9 cellular contexts compared by ENCODE assay signal in the genomic region with DNA sequence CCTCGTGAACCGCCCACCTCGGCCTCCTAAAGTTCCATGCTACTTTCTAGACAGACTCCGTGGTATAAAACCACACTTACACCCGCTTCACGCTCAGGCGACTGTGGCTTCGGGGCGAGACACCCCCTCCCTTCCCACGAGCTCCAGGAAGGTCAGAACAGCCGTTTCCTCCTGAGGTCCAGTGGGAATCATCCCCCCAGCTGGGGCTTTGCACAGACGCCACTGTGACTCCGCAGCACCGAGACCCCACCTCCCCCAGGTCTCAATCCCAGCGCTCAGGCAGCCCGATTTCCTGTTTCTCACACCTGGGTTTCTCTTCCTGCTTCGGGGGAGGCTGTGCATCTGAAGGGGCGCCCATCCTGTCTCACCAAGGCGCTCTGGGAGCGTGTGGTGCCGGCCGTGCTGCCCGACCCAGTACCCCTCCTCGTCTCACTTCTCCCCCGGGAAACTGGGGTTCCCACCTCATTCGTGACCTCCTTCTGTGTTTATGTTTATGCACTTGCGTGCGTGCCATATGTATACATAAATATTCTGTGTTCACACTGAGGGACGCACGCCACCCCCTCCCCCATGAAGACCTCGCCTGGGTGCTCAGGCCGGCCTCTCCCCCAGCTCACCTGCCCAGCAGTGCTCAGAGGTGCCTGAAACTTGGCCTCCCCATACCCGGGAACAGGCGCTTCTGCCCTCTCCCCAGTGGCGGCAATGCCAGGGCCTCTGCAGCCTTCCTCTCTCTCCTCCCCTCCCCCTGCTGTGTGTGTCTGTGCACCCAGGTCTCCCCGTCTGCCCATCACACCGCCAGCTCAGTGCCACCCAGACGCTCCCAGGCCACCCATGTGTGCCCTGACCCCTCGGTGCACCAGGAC. TPM values are rescaled to one million over a fixed set of nuclear protein-coding genes. Genes with fewer than 3 reads are reported as not detected.
A peak's percentile ranks its signal among the peaks of the same experiment; 100 is the strongest.
DNase-seq lines count a peak whose midpoint lies in the region; ATAC-seq and TF ChIP-seq lines count a peak whose summit lies in the region.
"Had no signal": no experiment of that assay in that cellular context is flagged by ENCODE, and none has a peak within 500 bp of the region (broad histone marks: within the 10 kb centered on the region; RNA-seq: fewer than 3 reads in every experiment).

No MANE protein-coding gene starts in this region.

- H3K36me3 Mint-ChIP-seq in activated naive CD4-positive, alpha-beta T cell treated with anti-CD3 and anti-CD28 coated beads, Interleukin-2, amount 50 U/mL, for 72 hours, result peaks cover 0 to 11% of the 10 kb centered on the region in 2 donors

- BruUV-seq in Panc1 (replicated peaks; lab: Mats Ljungman, UMichigan), result no TSS peak

- CTCF ChIA-PET in Panc1 (lab: Charles Lee), result interaction anchor here (0.9 kb wide), 1 partner anchor 12 kb away, joined by 4 read pairs; no protein-coding TSS in a partner anchor

- intact Hi-C loops in Panc1 (cut with micrococcal nuclease; ENCODE audit: unreplicated experiment), result no loop called here

- no peak overlapping the region for H3K4me3 ChIP-seq in Panc1 (ENCODE audit: low read depth in 2 of 2, low read length in 2 of 2)
- peak overlapping the region; percentile 45 for H3K4me3 ChIP-seq in rectal smooth muscle tissue (ENCODE audit: low read length)
- H3K4me3 ChIP-seq in MG63, result no peak overlapping the region
- H3K4me3 ChIP-seq: thoracic aorta had no signal

- no peak overlapping the region for H3K27ac ChIP-seq in Panc1 (ENCODE audit: low read length)
- H3K27ac ChIP-seq in rectal smooth muscle tissue (ENCODE audit: low read depth, low read length), result no peak overlapping the region
- H3K27ac ChIP-seq: thoracic aorta had no signal

- POLR2A ChIA-PET in Panc1 (lab: Charles Lee), result no interaction called here

- peak overlapping the region; percentile 96 to 99 for H3K27ac Mint-ChIP-seq in activated naive CD4-positive, alpha-beta T cell treated with anti-CD3 and anti-CD28 coated beads, Interleukin-2, amount 50 U/mL, for 72 hours

- H3K9ac ChIP-seq in rectal smooth muscle tissue (ENCODE audit: low read length), result no peak overlapping the region

- H3K9me3 ChIP-seq in Panc1 (ENCODE audit: control insufficient read depth, insufficient read depth, low read depth, low read length) (no peaks in the 10 kb centered on the region), MG63 (no peaks in the 10 kb centered on the region)
- H3K9me3 ChIP-seq: thoracic aorta had no signal

- H3K4me1 ChIP-seq in Panc1 (ENCODE audit: control insufficient read depth, insufficient read depth, low read length) (peaks cover 21% of the 10 kb centered on the region), rectal smooth muscle tissue (ENCODE audit: control insufficient read depth, insufficient read depth, low read length) (no peaks in the 10 kb centered on the region)

- TF ChIP-seq CTCF in Panc1 (IDR thresholded peaks at IDR 0.05), result no peak
- no peak for TF ChIP-seq CTCF in omental fat pad (IDR thresholded peaks at IDR 0.05)

- TF ChIP-seq POLR2A in GM10847 (IDR thresholded peaks at IDR 0.05; ENCODE audit: extremely low read depth, insufficient read length), result peak; percentile 29

- in situ Hi-C loops in Panc1 (cut with HindIII; ENCODE audit: low pct_unique_long_range_greater_than_20kb, low sequenced_read_pairs), result no loop called here

- no peak for DNase-seq in Panc1 (ENCODE audit: low read depth, low spot score)
- DNase-seq in activated naive CD4-positive, alpha-beta T cell treated with anti-CD3 and anti-CD28 coated beads, Interleukin-2, amount 50 U/mL, for 72 hours (ENCODE audit: low spot score in 2 of 2), result peak; percentile 50 to 62
- no peak for DNase-seq in MG63
- DNase-seq in NCI-H345 treated with DMSO at 0.1 percent for 48 hours (lab: John Stamatoyannopoulos, UW; ENCODE audit: unreplicated experiment), result no peak
- DNase-seq in omental fat pad (ENCODE audit: low spot score), result no peak

- no peaks in the 10 kb centered on the region for H3K36me3 ChIP-seq in Panc1 (ENCODE audit: control insufficient read depth, insufficient read depth, low read length)
- no peaks in the 10 kb centered on the region for H3K36me3 ChIP-seq in rectal smooth muscle tissue (ENCODE audit: control insufficient read depth, insufficient read depth, low read length)
- H3K36me3 ChIP-seq in MG63, result peaks cover 11% of the 10 kb centered on the region; the same call in 1 of the 2 replicates

- peak; percentile 66 for ATAC-seq in GM21786 (IDR thresholded peaks at IDR 0.05; ENCODE audit: unreplicated experiment)
- 0 out of 2 replicates have a peak, but pooled peaks have one; percentile 35 for ATAC-seq in Panc1
- peak; percentile 62 to 70 for ATAC-seq in activated naive CD4-positive, alpha-beta T cell treated with anti-CD3 and anti-CD28 coated beads, Interleukin-2, amount 50 U/mL, for 72 hours
- no peak for ATAC-seq in omental fat pad (ENCODE audit: low FRiP score)

- H3K9me3 Mint-ChIP-seq in activated naive CD4-positive, alpha-beta T cell treated with anti-CD3 and anti-CD28 coated beads, Interleukin-2, amount 50 U/mL, for 72 hours, result no peaks in the 10 kb centered on the region

- no peaks in the 10 kb centered on the region for H3K27me3 ChIP-seq in Panc1 (ENCODE audit: control insufficient read depth, insufficient read depth, low read length)
- H3K27me3 ChIP-seq in rectal smooth muscle tissue (ENCODE audit: control insufficient read depth, insufficient read depth, low read length), result no peaks in the 10 kb centered on the region
- H3K27me3 ChIP-seq in MG63, result no peaks in the 10 kb centered on the region

RNA-seq across cellular contexts. Expression of gene SLC35E2B, which starts 14.6 kb away (rescaled TPM):
- total RNA-seq in Panc1 (2021; ENCODE audit: unreplicated experiment) (75.7 TPM), omental fat pad (10 to 100 TPM; 22.1 to 52.9 (median 36.0) TPM)
- polyA plus RNA-seq in Panc1 (2012; ENCODE audit: insufficient read length), result 63.0 TPM
- 10 to 100 TPM; 19.0 to 48.5 TPM for total RNA-seq in activated naive CD4-positive, alpha-beta T cell treated with anti-CD3 and anti-CD28 coated beads, Interleukin-2, amount 50 U/mL, for 72 hours
- 14.2 and 21.7 TPM in 2 replicates for total RNA-seq in MG63 (2014; rRNA removed; shearing (Covaris generic); ENCODE audit: low replicate concordance)

RNA-seq across cellular contexts. Expression of gene CDK11B, which starts 19.1 kb away (rescaled TPM):
- total RNA-seq in Panc1 (2021; ENCODE audit: unreplicated experiment) (36.5 TPM), omental fat pad (10 to 100 TPM; 16.3 to 25.3 (median 19.2) TPM)
- 66.1 TPM for polyA plus RNA-seq in Panc1 (2012; ENCODE audit: insufficient read length)
- total RNA-seq in activated naive CD4-positive, alpha-beta T cell treated with anti-CD3 and anti-CD28 coated beads, Interleukin-2, amount 50 U/mL, for 72 hours, result 10 to 100 TPM; 32.7 to 41.0 TPM
- total RNA-seq in MG63 (2014; rRNA removed; shearing (Covaris generic); ENCODE audit: low replicate concordance), result 4.5 and 12.8 TPM in 2 replicates

RNA-seq across cellular contexts. Expression of gene MMP23B, which starts 46.0 kb away (rescaled TPM):
- total RNA-seq in Panc1 (2021; ENCODE audit: unreplicated experiment) (5.0 TPM), omental fat pad (10 to 100 TPM in 3 of 4 donors, 1 to 10 TPM in 1; 9.8 to 61.7 (median 18.5) TPM)
- 4.7 TPM for polyA plus RNA-seq in Panc1 (2012; ENCODE audit: insufficient read length)
- total RNA-seq in activated naive CD4-positive, alpha-beta T cell treated with anti-CD3 and anti-CD28 coated beads, Interleukin-2, amount 50 U/mL, for 72 hours, result 1 to 10 TPM; 1.6 to 2.7 TPM
- 1.6 TPM in 1 of 2 replicates, not detected in the other for total RNA-seq in MG63 (2014; rRNA removed; shearing (Covaris generic); ENCODE audit: low replicate concordance)

RNA-seq across cellular contexts. Expression of gene CDK11A, which starts 46.2 kb away (rescaled TPM):
- total RNA-seq in Panc1 (2021; ENCODE audit: unreplicated experiment) (83.6 TPM), omental fat pad (10 to 100 TPM; 25.0 to 77.7 (median 39.0) TPM)
- polyA plus RNA-seq in Panc1 (2012; ENCODE audit: insufficient read length), result 132 TPM
- 100 to 1,000 TPM in 1 of 2 donors, 10 to 100 TPM in 1; 63.0 to 108 TPM for total RNA-seq in activated naive CD4-positive, alpha-beta T cell treated with anti-CD3 and anti-CD28 coated beads, Interleukin-2, amount 50 U/mL, for 72 hours
- 9.6 and 11.1 TPM in 2 replicates for total RNA-seq in MG63 (2014; rRNA removed; shearing (Covaris generic); ENCODE audit: low replicate concordance)

Comparison
In these comparisons a context has a peak if more than half of its experiments do, and no peak if none do; other contexts are left out.
1. DNase-seq: peak in activated naive CD4-positive, alpha-beta T cell treated with anti-CD3 and anti-CD28 coated beads, Interleukin-2, amount 50 U/mL, for 72 hours (2 of 2); none in Panc1 (single experiment), MG63 (single experiment), NCI-H345 treated with DMSO at 0.1 percent for 48 hours (single experiment) and omental fat pad (single experiment).